23 cellular contexts compared by ENCODE assay signal in genomic region chr19:44948763-44949374, GRCh38. TPM values are rescaled to one million over a fixed set of nuclear protein-coding genes. Genes with fewer than 3 reads are reported as not detected.
DNase-seq lines count a peak whose midpoint lies in the region; ATAC-seq and TF ChIP-seq lines count a peak whose summit lies in the region.
"Had no signal": no experiment of that assay in that cellular context is flagged by ENCODE, and none has a peak within 500 bp of the region (broad histone marks: within the 10 kb centered on the region; RNA-seq: fewer than 3 reads in every experiment).

No MANE protein-coding gene starts in this region.

- intact Hi-C loops in OCI-LY7 (cut with micrococcal nuclease; ENCODE audit: unreplicated experiment): no loop called here

- H3K4me1 ChIP-seq in OCI-LY7 (ENCODE audit: insufficient read depth, low read length, poor library complexity, severe bottlenecking) (peaks cover 30% of the 10 kb centered on the region), liver (ENCODE audit: control insufficient read depth in 4 of 4, insufficient read depth in 4 of 4, low read length in 3 of 4) (peaks cover 0 to 63% (median 42%) of the 10 kb centered on the region in 4 donors)

- no peak for TF ChIP-seq CTCF in OCI-LY7 (conservative IDR thresholded peaks at IDR 0.05; ENCODE audit: low read length)
- no peak for TF ChIP-seq CTCF in liver (IDR thresholded peaks at IDR 0.05; ENCODE audit: low read depth, low read length, missing input control)

- H4K20me1 ChIP-seq in OCI-LY7 (ENCODE audit: insufficient read depth, low read length): no peaks in the 10 kb centered on the region

- H3K27ac ChIP-seq in OCI-LY7 (ENCODE audit: low read depth, low read length, poor library complexity, severe bottlenecking) (peak overlapping the region; percentile 24), liver (ENCODE audit: low read depth in 1 of 2, low read length in 2 of 2) (peak overlapping the region; percentile 40 to 55)
- H3K27ac ChIP-seq: 22Rv1 had no signal

- H3K27me3 ChIP-seq in liver (ENCODE audit: control insufficient read depth in 4 of 4, insufficient read depth in 4 of 4, low read length in 3 of 4): no peaks in the 10 kb centered on the region
- H3K27me3 ChIP-seq: BE2C had no signal

- peak; percentile 45 for DNase-seq in NCI-H82 (lab: John Stamatoyannopoulos, UW)
- no peak for DNase-seq in NCI-H82 treated with DMSO at 0.1 percent for 48 hours (lab: John Stamatoyannopoulos, UW; ENCODE audit: unreplicated experiment)
- peak; percentile 71 for DNase-seq in OCI-LY7 (ENCODE audit: low spot score)
- no peak for DNase-seq in Kasumi-1 (lab: John Stamatoyannopoulos, UW)
- no peak for DNase-seq in mucosa of gallbladder (ENCODE audit: low spot score)
- DNase-seq: BE2C; CD8-positive, alpha-beta memory T cell; GF-D8; HFFc6; IMR-90; Karpas-422; NCI-H1417 treated with DMSO at 0.1 percent for 48 hours; NCI-H2081; NCI-H226; NCI-H524 treated with DMSO at 0.1 percent for 48 hours; RPMI8226 had no signal

- H3K4me3 ChIP-seq in OCI-LY7 (ENCODE audit: low read depth, low read length, poor library complexity, severe bottlenecking) (no peak overlapping the region), liver (ENCODE audit: low read depth in 1 of 3, low read length in 3 of 3) (no peak overlapping the region)

- H3K4me3 Mint-ChIP-seq in stimulated activated memory B cell treated with anti-CD40 and anti-IgM and Interleukin-4, amounts not matched to agents 10 μg/mL and 1 μg/mL and 100 μg/mL, for 72 hours: no peak overlapping the region
- H3K4me3 Mint-ChIP-seq: CD8-positive, alpha-beta memory T cell; HFFc6 had no signal

- no peak for ATAC-seq in stimulated activated memory B cell treated with anti-CD40 and anti-IgM and Interleukin-4, amounts not matched to agents 10 μg/mL and 1 μg/mL and 100 μg/mL, for 72 hours
- no peak for ATAC-seq in GM21723 (IDR thresholded peaks at IDR 0.05; ENCODE audit: unreplicated experiment)

- peak overlapping the region; percentile 1 for H3K27ac Mint-ChIP-seq in stimulated activated memory B cell treated with anti-CD40 and anti-IgM and Interleukin-4, amounts not matched to agents 10 μg/mL and 1 μg/mL and 100 μg/mL, for 72 hours
- H3K27ac Mint-ChIP-seq: CD8-positive, alpha-beta memory T cell; HFFc6 had no signal

- H3K9me3 Mint-ChIP-seq in stimulated activated memory B cell treated with anti-CD40 and anti-IgM and Interleukin-4, amounts not matched to agents 10 μg/mL and 1 μg/mL and 100 μg/mL, for 72 hours: no peaks in the 10 kb centered on the region
- H3K9me3 Mint-ChIP-seq: CD8-positive, alpha-beta memory T cell; HFFc6 had no signal

- no peaks in the 10 kb centered on the region for H3K79me2 ChIP-seq in OCI-LY7 (ENCODE audit: insufficient read depth, low read depth, low read length)

- H3K9me3 ChIP-seq in OCI-LY7 (ENCODE audit: low read length) (no peaks in the 10 kb centered on the region), liver (ENCODE audit: control insufficient read depth in 4 of 4, low read length in 3 of 4) (no peaks in the 10 kb centered on the region)
- H3K9me3 ChIP-seq: BE2C had no signal

- peak overlapping the region; percentile 49 for H3K4me2 ChIP-seq in OCI-LY7 (ENCODE audit: low read length)

- no TSS peak for BruUV-seq in OCI-LY7 (replicated peaks; lab: Mats Ljungman, UMichigan)

- H3K36me3 Mint-ChIP-seq in stimulated activated memory B cell treated with anti-CD40 and anti-IgM and Interleukin-4, amounts not matched to agents 10 μg/mL and 1 μg/mL and 100 μg/mL, for 72 hours: no peaks in the 10 kb centered on the region

- CTCF ChIA-PET in OCI-LY7 (lab: Charles Lee; ENCODE audit: unreplicated experiment): no interaction called here

- H3K36me3 ChIP-seq in OCI-LY7 (ENCODE audit: insufficient read depth, low read length) (no peaks in the 10 kb centered on the region), liver (ENCODE audit: control insufficient read depth in 4 of 4, insufficient read depth in 3 of 4, low read depth in 1 of 4, low read length in 3 of 4) (no peaks in the 10 kb centered on the region)
- H3K36me3 ChIP-seq: BE2C had no signal

- H3K9me2 ChIP-seq in OCI-LY7 (ENCODE audit: insufficient read depth, low read length): no peaks in the 10 kb centered on the region

- POLR2A ChIA-PET in OCI-LY7 (lab: Charles Lee): no interaction called here

- peak overlapping the region; percentile 50; the same call in 1 of the 2 replicates for H2AFZ ChIP-seq in OCI-LY7 (ENCODE audit: low read length)

- 63% methylated on average over 5 of the region's 5 CpGs for WGBS in liver

- H3K4me1 Mint-ChIP-seq in stimulated activated memory B cell treated with anti-CD40 and anti-IgM and Interleukin-4, amounts not matched to agents 10 μg/mL and 1 μg/mL and 100 μg/mL, for 72 hours: peaks cover 23% of the 10 kb centered on the region

- no peaks in the 10 kb centered on the region for H3K27me3 Mint-ChIP-seq in stimulated activated memory B cell treated with anti-CD40 and anti-IgM and Interleukin-4, amounts not matched to agents 10 μg/mL and 1 μg/mL and 100 μg/mL, for 72 hours

- no peak overlapping the region for H3K9ac ChIP-seq in liver (ENCODE audit: low read depth in 1 of 2, low read length in 2 of 2)

- TF ChIP-seq RAD21 in liver (IDR thresholded peaks at IDR 0.05): no peak

TF ChIP-seq in liver, 16 proteins besides CTCF, POLR2A, EP300 and RAD21:
- TF ChIP-seq YY1 (IDR thresholded peaks at IDR 0.05) (no peak), FOXA2 (IDR thresholded peaks at IDR 0.05) (no peak), JUND (IDR thresholded peaks at IDR 0.05) (peak in 1 of 2 donors; percentile 43), SP1 (IDR thresholded peaks at IDR 0.05) (no peak)

RNA-seq across cellular contexts. Expression of gene APOC2, which starts 3.0 kb away (rescaled TPM):
- total RNA-seq in OCI-LY7 (2014; rRNA removed; shearing (Covaris generic)): 0.35 TPM in 1 of 2 replicates, not detected in the other
- total RNA-seq in OCI-LY7 (2022) (not detected in 2 replicates), liver (1,000 to 10,000 TPM in 1 of 2 donors, 100 to 1,000 TPM in 1; 660 to 1,200 TPM), mucosa of gallbladder (24.8 TPM)
- polyA plus RNA-seq in liver: 1,000 to 10,000 TPM; 2,878 to 3,399 TPM
- total RNA-seq: CD8-positive, alpha-beta memory T cell; Daoy; HFFc6; HT-29; IMR-90 had no signal
- polyA plus RNA-seq: AG04450; CD8-positive, alpha-beta memory T cell; IMR-90 had no signal

RNA-seq across cellular contexts. Expression of gene CLPTM1, which starts 6.3 kb away (rescaled TPM):
- 32.2 and 34.0 TPM in 2 replicates for total RNA-seq in OCI-LY7 (2014; rRNA removed; shearing (Covaris generic))
- total RNA-seq in OCI-LY7 (2022) (70.3 and 86.3 TPM in 2 replicates), liver (10 to 100 TPM; 46.2 to 56.7 TPM), mucosa of gallbladder (149 TPM)
- 10 to 100 TPM; 35.8 to 94.5 TPM for polyA plus RNA-seq in liver

RNA-seq across cellular contexts. Expression of gene APOC4, which starts 6.8 kb away (rescaled TPM):
- total RNA-seq in OCI-LY7 (2014; rRNA removed; shearing (Covaris generic)): not detected in 2 replicates
- total RNA-seq in OCI-LY7 (2022): not detected in 2 replicates
- 100 to 1,000 TPM in 1 of 2 donors, 1 to 10 TPM in 1; 1.0 to 131 TPM for total RNA-seq in liver
- 100 to 1,000 TPM; 418 to 420 TPM for polyA plus RNA-seq in liver
- not detected for total RNA-seq in mucosa of gallbladder
- total RNA-seq: CD8-positive, alpha-beta memory T cell; Daoy; HFFc6; HT-29; IMR-90 had no signal
- polyA plus RNA-seq: AG04450; CD8-positive, alpha-beta memory T cell; IMR-90 had no signal

RNA-seq across cellular contexts. Expression of gene APOC1, which starts 34.5 kb away (rescaled TPM):
- total RNA-seq in OCI-LY7 (2014; rRNA removed; shearing (Covaris generic)): not detected in 2 replicates
- 1.9 TPM in 1 of 2 replicates, not detected in the other for total RNA-seq in OCI-LY7 (2022)
- 1,000 to 10,000 TPM in 1 of 2 donors, 100 to 1,000 TPM in 1; 612 to 1,996 TPM for total RNA-seq in liver
- polyA plus RNA-seq in liver: over 10,000 TPM in 1 of 2 donors, 1,000 to 10,000 TPM in 1; 3,937 to 10,095 TPM
- 103 TPM for total RNA-seq in mucosa of gallbladder
- total RNA-seq: IMR-90 had no signal
- polyA plus RNA-seq: CD8-positive, alpha-beta memory T cell had no signal

RNA-seq across cellular contexts. Expression of gene APOE, which starts 43.3 kb away (rescaled TPM):
- 2.1 and 3.3 TPM in 2 replicates for total RNA-seq in OCI-LY7 (2014; rRNA removed; shearing (Covaris generic))
- total RNA-seq in OCI-LY7 (2022) (1.1 and 1.8 TPM in 2 replicates), liver (1,000 to 10,000 TPM; 1,884 to 3,491 TPM), mucosa of gallbladder (435 TPM)
- 1,000 to 10,000 TPM; 3,935 to 5,263 TPM for polyA plus RNA-seq in liver
- polyA plus RNA-seq: CD8-positive, alpha-beta memory T cell had no signal

Comparison
In these comparisons a context has a peak if more than half of its experiments do, and no peak if none do; other contexts are left out.
1. DNase-seq: peak in NCI-H82 (single experiment) and OCI-LY7 (single experiment); none in NCI-H82 treated with DMSO at 0.1 percent for 48 hours (single experiment), Kasumi-1 (0 of 2) and mucosa of gallbladder (single experiment).
2. RNA of gene APOC2, which starts 3.0 kb away (total RNA-seq): 660 to 1,200 TPM in liver; 24.8 TPM in mucosa of gallbladder (single experiment) and 0.35 TPM in OCI-LY7; every median in the first group is over 10 times any median in the second.